Comparison of ENCODE assay signal across 1 cellular context in genomic region chr9:134361426-134361825, GRCh38.
TF ChIP-seq lines count a peak whose summit lies in the region.

No MANE protein-coding gene starts in this region.

TF ChIP-seq in WTC11, 78 proteins besides CTCF, POLR2A, EP300 and RAD21 (continued from another document):
- TF ChIP-seq ERG (CRISPR knock-in tag; IDR thresholded peaks at IDR 0.05) (no peak), ZNF121 (CRISPR knock-in tag; IDR thresholded peaks at IDR 0.05) (no peak), ZNF512 (CRISPR knock-in tag; IDR thresholded peaks at IDR 0.05; ENCODE audit: borderline replicate concordance) (no peak), NR1H2 (CRISPR knock-in tag; IDR thresholded peaks at IDR 0.05) (no peak), GRHL2 (CRISPR knock-in tag; IDR thresholded peaks at IDR 0.05; ENCODE audit: insufficient replicate concordance, severe bottlenecking) (no peak), AR (CRISPR knock-in tag; IDR thresholded peaks at IDR 0.05) (no peak)
